1 cellular context compared by ENCODE assay signal in genomic region chr5:173327084-173327947, GRCh38.
A peak's percentile ranks its signal among the peaks of the same experiment; 100 is the strongest.
TF ChIP-seq lines count a peak whose summit lies in the region.

No MANE protein-coding gene starts in this region.

TF ChIP-seq in K562, 482 proteins besides CTCF, POLR2A, EP300 and RAD21 (continued from another document):
- no peak; the same call in 1 of the 2 replicates for TF ChIP-seq ZNF121 (CRISPR knock-in tag; conservative IDR thresholded peaks at IDR 0.05)
- TF ChIP-seq RBFOX2 (IDR thresholded peaks at IDR 0.05; ENCODE audit: low read depth, low read length): peak; percentile 85
- TF ChIP-seq ETV6 (IDR thresholded peaks at IDR 0.05; ENCODE audit: borderline replicate concordance in 1 of 2, low read depth in 2 of 2, low read length in 1 of 2): no peak
- peak; percentile 68; the same call in 1 of the 2 replicates for TF ChIP-seq ETV6 (CRISPR knock-in tag; IDR thresholded peaks at IDR 0.05; ENCODE audit: borderline replicate concordance)
- TF ChIP-seq ZNF277 (CRISPR knock-in tag; IDR thresholded peaks at IDR 0.05; ENCODE audit: borderline replicate concordance): no peak
- TF ChIP-seq LARP7 (IDR thresholded peaks at IDR 0.05): no peak
- no peak for TF ChIP-seq CC2D1A (IDR thresholded peaks at IDR 0.05)
- no peak for TF ChIP-seq FOS (IDR thresholded peaks at IDR 0.05; ENCODE audit: extremely low read depth, insufficient read length)
- no peak; a peak in 1 of 4 replicates for TF ChIP-seq MAZ (CRISPR knock-in tag; conservative IDR thresholded peaks at IDR 0.05 in 1 of 2, IDR thresholded peaks at IDR 0.05 in 1 of 2)
- TF ChIP-seq RBM17 (IDR thresholded peaks at IDR 0.05; ENCODE audit: borderline replicate concordance, low read depth, low read length): no peak
- TF ChIP-seq RREB1 (CRISPR knock-in tag; IDR thresholded peaks at IDR 0.05): no peak
- TF ChIP-seq GTF2F1 (IDR thresholded peaks at IDR 0.05; ENCODE audit: low read depth, low read length): 0 out of 2 replicates have a peak, but pooled peaks have one; percentile 32
- no peak for TF ChIP-seq NEUROD1 (IDR thresholded peaks at IDR 0.05; ENCODE audit: borderline replicate concordance, low read depth, low read length, partially characterized antibody)
- no peak for TF ChIP-seq SETDB1 (IDR thresholded peaks at IDR 0.05; ENCODE audit: low read length)
- peak in 1 of 2 experiments; percentile 56; a peak in 1 of 4 replicates for TF ChIP-seq TEAD1 (CRISPR knock-in tag; IDR thresholded peaks at IDR 0.05)
- TF ChIP-seq JUNB (CRISPR knock-in tag; conservative IDR thresholded peaks at IDR 0.05): no peak
- TF ChIP-seq ZNF263 (CRISPR knock-in tag; IDR thresholded peaks at IDR 0.05; ENCODE audit: borderline replicate concordance): no peak
- no peak for TF ChIP-seq SP2 (IDR thresholded peaks at IDR 0.05; ENCODE audit: extremely low read depth, low read depth, low read length, poor library complexity, severe bottlenecking)
- no peak for TF ChIP-seq EWSR1 (IDR thresholded peaks at IDR 0.05; ENCODE audit: borderline replicate concordance, low read depth, partially characterized antibody)
TF ChIP-seq in K562: peak in this region for 55.
